In the genomic region with DNA sequence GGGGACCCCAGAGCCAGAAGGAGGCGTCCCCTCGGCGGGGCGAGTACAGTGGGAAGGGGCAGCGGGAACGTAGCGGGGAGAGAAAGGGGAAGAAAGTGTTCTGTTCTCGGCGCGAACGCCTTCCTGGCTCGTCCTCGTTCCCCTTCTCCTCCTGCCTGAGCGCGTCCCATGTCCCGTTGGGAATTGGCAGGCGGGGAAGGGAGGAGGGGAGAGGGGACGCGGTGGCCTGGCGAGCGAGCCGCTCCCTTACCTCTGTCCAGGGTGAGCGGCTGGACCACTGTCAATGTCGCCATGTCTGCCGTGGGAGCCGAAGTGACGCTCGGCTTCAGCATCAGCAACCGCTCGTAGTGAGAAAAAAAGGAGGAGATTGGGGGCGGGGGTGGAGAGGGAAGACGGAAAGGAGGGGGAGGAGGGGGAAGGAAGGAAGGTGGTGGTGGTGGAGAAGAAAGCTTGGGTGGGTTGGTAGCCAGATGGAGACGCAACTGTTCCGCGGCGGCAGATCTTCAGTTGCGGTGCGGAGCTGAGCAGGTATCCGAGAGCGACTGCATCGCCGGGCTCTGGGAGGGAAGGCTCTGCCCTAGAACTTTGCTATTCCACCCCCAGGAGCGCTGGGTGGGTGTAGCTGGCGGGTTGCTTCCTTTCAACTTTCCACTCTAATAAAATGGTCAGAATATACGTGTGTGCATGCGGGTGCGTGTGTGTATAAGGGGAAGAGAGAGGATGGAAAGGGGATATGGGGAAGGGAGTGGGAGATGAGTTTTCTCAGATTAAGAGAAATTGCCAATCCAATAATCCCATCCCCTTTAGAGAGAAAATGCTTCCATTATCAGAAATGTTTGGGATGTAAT, we compare ENCODE assay signal across 9 cellular contexts. TPM values are rescaled to one million over a fixed set of nuclear protein-coding genes. Genes with fewer than 3 reads are reported as not detected.
DNase-seq lines count a peak whose midpoint lies in the region; ATAC-seq and TF ChIP-seq lines count a peak whose summit lies in the region.
"Had no signal": no experiment of that assay in that cellular context is flagged by ENCODE, and none has a peak within 500 bp of the region (broad histone marks: within the 10 kb centered on the region; RNA-seq: fewer than 3 reads in every experiment).

A gene with protein sequence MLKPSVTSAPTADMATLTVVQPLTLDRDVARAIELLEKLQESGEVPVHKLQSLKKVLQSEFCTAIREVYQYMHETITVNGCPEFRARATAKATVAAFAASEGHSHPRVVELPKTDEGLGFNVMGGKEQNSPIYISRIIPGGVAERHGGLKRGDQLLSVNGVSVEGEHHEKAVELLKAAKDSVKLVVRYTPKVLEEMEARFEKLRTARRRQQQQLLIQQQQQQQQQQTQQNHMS (minus strand): TSS at position 544 of the 848 bp plus-strand sequence. CDS start 212 bp downstream, at position 332.

- TF ChIP-seq POLR2A in HCT116 (IDR thresholded peaks at IDR 0.05; ENCODE audit: borderline replicate concordance, extremely low read depth, insufficient read depth, insufficient read length) (no peak), spleen (IDR thresholded peaks at IDR 0.05) (no peak)

- H3K4me2 ChIP-seq in HCT116 (ENCODE audit: low read length) = peak within 1 kb of the TSS; percentile 76

- H3K9me2 ChIP-seq in HCT116 (ENCODE audit: insufficient read depth) = no peaks in the 10 kb centered on the region

- TF ChIP-seq RAD21 in HCT116 (IDR thresholded peaks at IDR 0.05; ENCODE audit: low read depth) = no peak

- TF ChIP-seq CTCF in HCT116 (IDR thresholded peaks at IDR 0.05 in 2 of 3, conservative IDR thresholded peaks at IDR 0.05 in 1 of 3; ENCODE audit: borderline replicate concordance in 1 of 3, insufficient read depth in 1 of 3, low read depth in 2 of 3, low read length in 2 of 3) = no peak
- no peak for TF ChIP-seq CTCF in MCF 10A (IDR thresholded peaks at IDR 0.05; ENCODE audit: unreplicated experiment)
- TF ChIP-seq CTCF in spleen (IDR thresholded peaks at IDR 0.05 in 8 of 11, conservative IDR thresholded peaks at IDR 0.05 in 3 of 11) = no peak

- WGBS in spleen, 5 donors = 2 to 5% (median 3%) methylated on average over 44 to 47 of the region's 47 CpGs

- no TSS peak for BruUV-seq in HCT116 (replicated peaks; lab: Mats Ljungman, UMichigan)
- BruUV-seq in MCF 10A (replicated peaks; lab: Mats Ljungman, UMichigan) = no TSS peak

- ATAC-seq in HCT116 (peak; percentile 41), GM21360 (IDR thresholded peaks at IDR 0.05; ENCODE audit: unreplicated experiment) (no peak)

- H2AFZ ChIP-seq in HCT116 (ENCODE audit: low read depth, low read length, poor library complexity, severe bottlenecking) = no peak within 1 kb of the TSS

- POLR2A ChIA-PET in HCT116 (lab: Charles Lee) = no interaction called here
- POLR2A ChIA-PET in MCF 10A (lab: Yijun Ruan, JAX) = no interaction called here

- H3K27ac ChIP-seq in HCT116 (ENCODE audit: low read depth, low read length) (peak within 1 kb of the TSS; percentile 39), spleen (peak within 1 kb of the TSS; percentile 70 to 97 (median 88))

- H3K4me1 Mint-ChIP-seq in MCF 10A (ENCODE audit: insufficient read depth, unreplicated experiment) = no peaks in the 10 kb centered on the region

- intact Hi-C loops in HCT116 (cut with micrococcal nuclease) = no loop called here
- intact Hi-C loops in MCF 10A (cut with micrococcal nuclease) = no loop called here
- intact Hi-C loops in spleen (cut with DNase I; ENCODE audit: low total_unique reads) = no loop called here

- H3K79me2 ChIP-seq in HCT116 (ENCODE audit: insufficient read depth, low read length) = no peaks in the 10 kb centered on the region

- H3K36me3 ChIP-seq in HCT116 (ENCODE audit: control insufficient read depth in 1 of 2, insufficient read depth in 2 of 2, low read length in 2 of 2) = no peaks in the 10 kb centered on the region
- H3K36me3 ChIP-seq in spleen = no peaks in the 10 kb centered on the region

- H3K4me3 Mint-ChIP-seq in MCF 10A (ENCODE audit: unreplicated experiment) = peak within 1 kb of the TSS; percentile 67
- H3K4me3 Mint-ChIP-seq: activated B cell treated with CpG ODN at 0.5 μM for 24 hours had no signal

- H4K20me1 ChIP-seq in HCT116 (ENCODE audit: insufficient read depth) = no peaks in the 10 kb centered on the region

- H3K4me3 ChIP-seq in GM08714 (ENCODE audit: low read length) (peak within 1 kb of the TSS; percentile 92), HCT116 (replicated peaks in 1 of 2; ENCODE audit: low read depth in 1 of 2, low read length in 2 of 2) (peak within 1 kb of the TSS; percentile 45 to 63), spleen (peak within 1 kb of the TSS; percentile 44 to 69 (median 54))

- peaks cover 6% of the 10 kb centered on the region for H3K36me3 Mint-ChIP-seq in MCF 10A (ENCODE audit: insufficient read depth, unreplicated experiment)

- H3K27me3 Mint-ChIP-seq in MCF 10A (ENCODE audit: insufficient read depth, unreplicated experiment) = peaks cover 83% of the 10 kb centered on the region

- H3K27me3 ChIP-seq in HCT116 (ENCODE audit: insufficient read depth, low read length) = no peaks in the 10 kb centered on the region; the same call in 1 of the 2 replicates
- peaks cover 0 to 39% (median 17%) of the 10 kb centered on the region in 7 donors for H3K27me3 ChIP-seq in spleen (replicated peaks in 1 of 7)

- peak within 1 kb of the TSS; percentile 49 for H3K9ac ChIP-seq in HCT116 (ENCODE audit: low read length)

- CTCF ChIA-PET in HCT116 (lab: Charles Lee) = interaction anchor here (0.7 kb wide), 1 partner anchor 9 kb away, joined by 3 read pairs; no protein-coding TSS in a partner anchor
- CTCF ChIA-PET in MCF 10A (lab: Yijun Ruan, JAX) = no interaction called here

- no peaks in the 10 kb centered on the region for H3K9me3 Mint-ChIP-seq in MCF 10A (ENCODE audit: unreplicated experiment)
- H3K9me3 Mint-ChIP-seq: activated B cell treated with CpG ODN at 0.5 μM for 24 hours had no signal

- no peaks in the 10 kb centered on the region for H3K9me3 ChIP-seq in HCT116 (ENCODE audit: control insufficient read depth in 1 of 2, insufficient read depth in 1 of 2, low read depth in 1 of 2, low read length in 2 of 2)
- H3K9me3 ChIP-seq in spleen = no peaks in the 10 kb centered on the region

- peaks cover 0 to 3% of the 10 kb centered on the region in 2 experiments; a peak in 1 of 4 replicates for H3K4me1 ChIP-seq in HCT116 (ENCODE audit: control insufficient read depth in 1 of 2, insufficient read depth in 2 of 2, low read length in 2 of 2)
- peaks cover 0 to 41% (median 13%) of the 10 kb centered on the region in 6 donors for H3K4me1 ChIP-seq in spleen

- no peak within 1 kb of the TSS for H3K27ac Mint-ChIP-seq in MCF 10A (ENCODE audit: low read depth, unreplicated experiment)
- H3K27ac Mint-ChIP-seq: activated B cell treated with CpG ODN at 0.5 μM for 24 hours had no signal

- DNase-seq in HCT116 (ENCODE audit: low read depth, low spot score) (no peak), NCI-H146 treated with DMSO at 0.1 percent for 48 hours (lab: John Stamatoyannopoulos, UW; ENCODE audit: unreplicated experiment) (peak; percentile 61), MCF 10A (ENCODE audit: unreplicated experiment) (peak; percentile 9), iris pigment epithelial cell (ENCODE audit: low read depth) (peak; percentile 24), spleen (peak; percentile 78), mesenteric fat pad (ENCODE audit: low spot score) (no peak)
- DNase-seq: activated B cell treated with CpG ODN at 0.5 μM for 24 hours had no signal

- RAD21 ChIA-PET in HCT116 (lab: Charles Lee; ENCODE audit: low non-redundant PET in 1 of 2, low total read pairs in 2 of 2, uncharacterized antibody in 2 of 2, unreplicated experiment in 2 of 2) = no interaction called here

TF ChIP-seq in HCT116, 20 proteins besides CTCF, POLR2A, EP300 and RAD21 (continues in another document):
- no peak for TF ChIP-seq SP1 (IDR thresholded peaks at IDR 0.05; ENCODE audit: low read depth)
- no peak for TF ChIP-seq EZH2phosphoT487 (IDR thresholded peaks at IDR 0.05; ENCODE audit: borderline replicate concordance)
- no peak for TF ChIP-seq SRF (IDR thresholded peaks at IDR 0.05; ENCODE audit: low read depth)
- no peak for TF ChIP-seq YY1 (IDR thresholded peaks at IDR 0.05; ENCODE audit: extremely low read depth, insufficient replicate concordance, low read depth, low read length)
- TF ChIP-seq ZFX (IDR thresholded peaks at IDR 0.05) = no peak
- TF ChIP-seq EGR1 (IDR thresholded peaks at IDR 0.05; ENCODE audit: low read depth) = 0 out of 2 replicates have a peak, but pooled peaks have one; percentile 19
- TF ChIP-seq ZNF274 (IDR thresholded peaks at IDR 0.05; ENCODE audit: low read depth, low read length) = no peak
- TF ChIP-seq, protein P1, sequence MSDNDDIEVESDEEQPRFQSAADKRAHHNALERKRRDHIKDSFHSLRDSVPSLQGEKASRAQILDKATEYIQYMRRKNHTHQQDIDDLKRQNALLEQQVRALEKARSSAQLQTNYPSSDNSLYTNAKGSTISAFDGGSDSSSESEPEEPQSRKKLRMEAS (IDR thresholded peaks at IDR 0.05) = 0 out of 2 replicates have a peak, but pooled peaks have one; percentile 21
- no peak for TF ChIP-seq CBX3 (IDR thresholded peaks at IDR 0.05; ENCODE audit: low read depth)
- no peak for TF ChIP-seq EZH2 (IDR thresholded peaks at IDR 0.05)
- no peak for TF ChIP-seq FOSL1 (IDR thresholded peaks at IDR 0.05; ENCODE audit: low read depth)
- TF ChIP-seq SIN3A (IDR thresholded peaks at IDR 0.05; ENCODE audit: low read depth) = no peak

RNA-seq across cellular contexts. Expression of the gene that starts here (rescaled TPM):
- total RNA-seq in HCT116 (2021; ENCODE audit: unreplicated experiment) (1.5 TPM), MCF 10A (2022) (not detected in 2 replicates), spleen (10 to 100 TPM; 12.0 to 31.6 (median 14.8) TPM), mesenteric fat pad (5.8 TPM)
- 1.5 and 1.8 TPM in 2 replicates for polyA plus RNA-seq in HCT116 (2012)
- polyA plus RNA-seq in spleen = 1 to 10 TPM; 1.7 to 2.4 (median 2.2) TPM
- total RNA-seq: activated B cell treated with CpG ODN at 0.5 μM for 24 hours had no signal

Comparison
In these comparisons a context has a peak if more than half of its experiments do, and no peak if none do; other contexts are left out.
1. Peak in DNase-seq in MCF 10A; RNA of the gene not detected or under 1 TPM.
2. DNase-seq: peak in NCI-H146 treated with DMSO at 0.1 percent for 48 hours (single experiment), iris pigment epithelial cell (single experiment) and spleen (single experiment); none in HCT116 (single experiment) and mesenteric fat pad (single experiment).
3. Peak in every context shown above with its lines, with median percentiles within 50 percentile points of each other: H3K4me3 ChIP-seq.